ENCODE assay signal across 1 cellular context in genomic region chr16:89241187-89242003, GRCh38.
TF ChIP-seq lines count a peak whose summit lies in the region.

No MANE protein-coding gene starts in this region.

TF ChIP-seq in HepG2, 621 proteins besides CTCF, POLR2A, EP300 and RAD21 (continued from another document and continues in another):
- peak; percentile 90; the same call in 1 of the 2 replicates for TF ChIP-seq ZNF580 (CRISPR knock-in tag; IDR thresholded peaks at IDR 0.05; ENCODE audit: borderline replicate concordance, low read depth)
- no peak; the same call in 1 of the 2 replicates for TF ChIP-seq ZC3H13 (CRISPR knock-in tag; IDR thresholded peaks at IDR 0.05)
- TF ChIP-seq ZNF430 (CRISPR knock-in tag; IDR thresholded peaks at IDR 0.05): no peak; the same call in 1 of the 2 replicates
- TF ChIP-seq HES4 (CRISPR knock-in tag; IDR thresholded peaks at IDR 0.05; ENCODE audit: borderline replicate concordance): no peak; the same call in none of the 2 replicates
- peak; percentile 97 for TF ChIP-seq SAP130 (CRISPR knock-in tag; IDR thresholded peaks at IDR 0.05; ENCODE audit: low read depth)
- TF ChIP-seq ETS1 (CRISPR knock-in tag; IDR thresholded peaks at IDR 0.05): peak; percentile 81; the same call in 1 of the 2 replicates
- no peak for TF ChIP-seq NBN (conservative IDR thresholded peaks at IDR 0.05)
- TF ChIP-seq ZSCAN30 (CRISPR knock-in tag; IDR thresholded peaks at IDR 0.05): 0 out of 2 replicates have a peak, but pooled peaks have one; percentile 3
- peak; percentile 98 for TF ChIP-seq UBTF (CRISPR knock-in tag; IDR thresholded peaks at IDR 0.05)
- no peak for TF ChIP-seq CHD2 (IDR thresholded peaks at IDR 0.05; ENCODE audit: low read depth, low read length)
- TF ChIP-seq HDAC1 (CRISPR knock-in tag; IDR thresholded peaks at IDR 0.05): peak; percentile 79
- peak; percentile 10; the same call in 1 of the 2 replicates for TF ChIP-seq ZNF670 (CRISPR knock-in tag; IDR thresholded peaks at IDR 0.05; ENCODE audit: borderline replicate concordance)
- peak; percentile 73; the same call in 1 of the 2 replicates for TF ChIP-seq CREB1 (IDR thresholded peaks at IDR 0.05)
- peak; percentile 73 for TF ChIP-seq CREB1 (CRISPR knock-in tag; IDR thresholded peaks at IDR 0.05)
- peak; percentile 71; the same call in 1 of the 2 replicates for TF ChIP-seq ZNF235 (CRISPR knock-in tag; IDR thresholded peaks at IDR 0.05; ENCODE audit: borderline replicate concordance)
- TF ChIP-seq TEF (CRISPR knock-in tag; IDR thresholded peaks at IDR 0.05): peak; percentile 39; the same call in 1 of the 2 replicates
- no peak for TF ChIP-seq ZNF33A (CRISPR knock-in tag; IDR thresholded peaks at IDR 0.05; ENCODE audit: borderline replicate concordance)
- TF ChIP-seq SPEN (CRISPR knock-in tag; IDR thresholded peaks at IDR 0.05; ENCODE audit: low read depth): peak; percentile 96
- TF ChIP-seq NFYC (CRISPR knock-in tag; IDR thresholded peaks at IDR 0.05): no peak
- TF ChIP-seq ZFP1 (CRISPR knock-in tag; IDR thresholded peaks at IDR 0.05): peak; percentile 70; the same call in 1 of the 2 replicates
- peak; percentile 49 for TF ChIP-seq TEAD3 (CRISPR knock-in tag; optimal IDR thresholded peaks at IDR 0.05; ENCODE audit: borderline replicate concordance)
- no peak; the same call in 1 of the 2 replicates for TF ChIP-seq ATF1 (CRISPR knock-in tag; IDR thresholded peaks at IDR 0.05)
- no peak for TF ChIP-seq ZBED4 (CRISPR knock-in tag; IDR thresholded peaks at IDR 0.05; ENCODE audit: borderline replicate concordance)
- no peak for TF ChIP-seq TFAP4 (IDR thresholded peaks at IDR 0.05; ENCODE audit: borderline replicate concordance, low read depth)
- TF ChIP-seq ZNF615 (CRISPR knock-in tag; IDR thresholded peaks at IDR 0.05; ENCODE audit: borderline replicate concordance): no peak
- TF ChIP-seq TRIM22 (IDR thresholded peaks at IDR 0.05): no peak
- peak; percentile 95 for TF ChIP-seq ZNF557 (CRISPR knock-in tag; IDR thresholded peaks at IDR 0.05)
- no peak for TF ChIP-seq ARNT (IDR thresholded peaks at IDR 0.05)
- no peak; the same call in 1 of the 2 replicates for TF ChIP-seq ZNF543 (CRISPR knock-in tag; IDR thresholded peaks at IDR 0.05)
- no peak for TF ChIP-seq ZNF382 (CRISPR knock-in tag; IDR thresholded peaks at IDR 0.05; ENCODE audit: borderline replicate concordance)
- TF ChIP-seq ZNF724P (CRISPR knock-in tag; IDR thresholded peaks at IDR 0.05; ENCODE audit: borderline replicate concordance): peak; percentile 22; the same call in 1 of the 2 replicates
- TF ChIP-seq SP2 (CRISPR knock-in tag; IDR thresholded peaks at IDR 0.05): peak; percentile 72
- no peak for TF ChIP-seq ZNF780A (CRISPR knock-in tag; IDR thresholded peaks at IDR 0.05)
- peak; percentile 97 for TF ChIP-seq ZNF513 (CRISPR knock-in tag; conservative IDR thresholded peaks at IDR 0.05)
- TF ChIP-seq FOXJ3 (CRISPR knock-in tag; IDR thresholded peaks at IDR 0.05; ENCODE audit: borderline replicate concordance): no peak
- peak; percentile 54; the same call in 1 of the 2 replicates for TF ChIP-seq ZBTB42 (CRISPR knock-in tag; IDR thresholded peaks at IDR 0.05)
- no peak for TF ChIP-seq PHF5A (CRISPR knock-in tag; IDR thresholded peaks at IDR 0.05; ENCODE audit: low read depth, unreplicated experiment)
- TF ChIP-seq ZNF260 (CRISPR knock-in tag; IDR thresholded peaks at IDR 0.05; ENCODE audit: borderline replicate concordance, low read depth): no peak
- no peak; the same call in 1 of the 2 replicates for TF ChIP-seq HMG20B (CRISPR knock-in tag; conservative IDR thresholded peaks at IDR 0.05)
- no peak for TF ChIP-seq PAF1 (CRISPR knock-in tag; IDR thresholded peaks at IDR 0.05)
- TF ChIP-seq IKZF5 (CRISPR knock-in tag; IDR thresholded peaks at IDR 0.05): peak; percentile 98
- no peak for TF ChIP-seq AGO1 (IDR thresholded peaks at IDR 0.05; ENCODE audit: low read depth, low read length, poor library complexity, severe bottlenecking)
- peak; percentile 30; the same call in 1 of the 2 replicates for TF ChIP-seq ZNF607 (CRISPR knock-in tag; IDR thresholded peaks at IDR 0.05; ENCODE audit: borderline replicate concordance)
- peak; percentile 88 for TF ChIP-seq HOXA3 (CRISPR knock-in tag; IDR thresholded peaks at IDR 0.05)
- TF ChIP-seq ZNF33B (CRISPR knock-in tag; IDR thresholded peaks at IDR 0.05): no peak
- TF ChIP-seq ZBTB34 (CRISPR knock-in tag; IDR thresholded peaks at IDR 0.05): no peak
- peak; percentile 88 for TF ChIP-seq MAX (IDR thresholded peaks at IDR 0.05)
- TF ChIP-seq ZNF800 (CRISPR knock-in tag; IDR thresholded peaks at IDR 0.05): peak; percentile 72; the same call in 1 of the 2 replicates
